ENCODE assay signal across 11 cellular contexts in the genomic region with DNA sequence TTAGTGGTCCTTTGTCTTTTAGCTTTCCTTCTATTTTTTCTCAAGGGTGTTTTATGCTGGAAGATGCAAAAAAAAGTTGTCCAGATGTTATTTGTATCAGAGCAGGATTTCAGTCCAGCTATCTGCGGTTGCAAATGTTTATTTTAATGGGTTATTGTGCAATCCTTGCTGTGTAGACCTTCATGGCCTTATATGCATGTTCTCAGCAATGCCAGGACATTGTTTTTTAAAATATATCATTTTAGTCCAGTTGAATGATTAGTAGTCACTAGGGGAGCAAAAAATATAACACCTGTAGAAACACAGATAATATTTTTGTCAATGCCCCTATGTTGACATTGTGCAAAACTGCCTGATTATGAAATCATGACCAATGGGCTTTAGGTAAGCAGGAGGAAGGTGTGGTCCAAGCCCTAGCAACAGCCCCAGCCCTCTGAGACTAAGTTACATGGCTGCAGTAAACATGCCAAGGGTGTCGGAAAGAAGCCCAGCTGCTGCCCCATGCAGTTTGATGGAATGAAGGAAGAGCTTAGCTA.
DNase-seq lines count a peak whose midpoint lies in the region; ATAC-seq lines count a peak whose summit lies in the region.
"Had no signal": no experiment of that assay in that cellular context is flagged by ENCODE, and none has a peak within 500 bp of the region (broad histone marks: within the 10 kb centered on the region; RNA-seq: fewer than 3 reads in every experiment).

No MANE protein-coding gene starts in this region.

- H3K9ac ChIP-seq in subcutaneous abdominal adipose tissue (ENCODE audit: low read length in 5 of 5) = no peak overlapping the region

- H3K4me3 ChIP-seq in subcutaneous abdominal adipose tissue (ENCODE audit: low read depth in 1 of 5, low read length in 5 of 5) = peak overlapping the region in 1 of 5 donors; percentile 20

- no peaks in the 10 kb centered on the region for H3K36me3 ChIP-seq in subcutaneous abdominal adipose tissue (ENCODE audit: control insufficient read depth in 5 of 5, insufficient read depth in 5 of 5, low read length in 5 of 5)

- ATAC-seq in HG02759 (IDR thresholded peaks at IDR 0.05; ENCODE audit: unreplicated experiment) (no peak), GM21717 (IDR thresholded peaks at IDR 0.05; ENCODE audit: unreplicated experiment) (no peak), HG02884 (IDR thresholded peaks at IDR 0.05; ENCODE audit: unreplicated experiment) (no peak)

- H3K27me3 ChIP-seq in subcutaneous abdominal adipose tissue (ENCODE audit: control insufficient read depth in 5 of 5, insufficient read depth in 4 of 5, low read length in 5 of 5) = no peaks in the 10 kb centered on the region

- H3K9me3 ChIP-seq in subcutaneous abdominal adipose tissue (ENCODE audit: control insufficient read depth in 5 of 5, low read length in 5 of 5) = no peaks in the 10 kb centered on the region

- DNase-seq in HPDE6-E6E7 (ENCODE audit: extremely low spot score) (peak; percentile 7), amniotic epithelial cell (ENCODE audit: low read depth) (peak; percentile 97), iris pigment epithelial cell (ENCODE audit: low read depth) (peak; percentile 96), CD1c-positive myeloid dendritic cell (ENCODE audit: extremely low spot score) (no peak)
- DNase-seq: H9, retina, T-helper 1 cell had no signal

- peaks cover 0 to 21% (median 4%) of the 10 kb centered on the region in 5 donors for H3K4me1 ChIP-seq in subcutaneous abdominal adipose tissue (ENCODE audit: control insufficient read depth in 5 of 5, insufficient read depth in 5 of 5, low read length in 5 of 5)

- peak overlapping the region; percentile 44 for H3K27ac ChIP-seq in subcutaneous abdominal adipose tissue (ENCODE audit: low read depth, low read length)
